17 cellular contexts compared by ENCODE assay signal in genomic region chr17:65523411-65523810, GRCh38. TPM values are rescaled to one million over a fixed set of nuclear protein-coding genes. Genes with fewer than 3 reads are reported as not detected.
DNase-seq lines count a peak whose midpoint lies in the region; ATAC-seq and TF ChIP-seq lines count a peak whose summit lies in the region.
"Had no signal": no experiment of that assay in that cellular context is flagged by ENCODE, and none has a peak within 500 bp of the region (broad histone marks: within the 10 kb centered on the region; RNA-seq: fewer than 3 reads in every experiment).

No MANE protein-coding gene starts in this region.

- H3K27me3 Mint-ChIP-seq in activated T-cell treated with anti-CD3 and anti-CD28 coated beads, Interleukin-2, amount 50 U/mL, for 72 hours (ENCODE audit: low read depth): no peaks in the 10 kb centered on the region
- peaks cover 65% of the 10 kb centered on the region for H3K27me3 Mint-ChIP-seq in T-helper 1 cell treated with Interleukin-12 subunit alpha and Interleukin-12 subunit beta and Interleukin-4 antibody, amounts not matched to agents 30 μg/mL and 1 μg/mL, for 36 hours (ENCODE audit: low read depth)
- no peaks in the 10 kb centered on the region for H3K27me3 Mint-ChIP-seq in stimulated activated naive CD8-positive, alpha-beta T cell treated with anti-CD3 and anti-CD28 coated beads, Interleukin-15, Interleukin-2, amounts not matched to agents 100 ng/mL and 50 ng/mL, for 24 hours
- H3K27me3 Mint-ChIP-seq in CD14-positive monocyte (ENCODE audit: low read depth in 3 of 3) (peaks cover 2 to 9% (median 4%) of the 10 kb centered on the region in 3 donors), endodermal cell (ENCODE audit: insufficient read depth) (no peaks in the 10 kb centered on the region), osteocyte (ENCODE audit: unreplicated experiment) (peaks cover 5% of the 10 kb centered on the region)

- H3K4me1 Mint-ChIP-seq in activated T-cell treated with anti-CD3 and anti-CD28 coated beads, Interleukin-2, amount 50 U/mL, for 72 hours (ENCODE audit: low read depth): peaks cover 37% of the 10 kb centered on the region
- H3K4me1 Mint-ChIP-seq in T-helper 1 cell treated with Interleukin-12 subunit alpha and Interleukin-12 subunit beta and Interleukin-4 antibody, amounts not matched to agents 30 μg/mL and 1 μg/mL, for 36 hours (ENCODE audit: low read depth): peaks cover 30% of the 10 kb centered on the region
- H3K4me1 Mint-ChIP-seq in stimulated activated naive CD8-positive, alpha-beta T cell treated with anti-CD3 and anti-CD28 coated beads, Interleukin-15, Interleukin-2, amounts not matched to agents 100 ng/mL and 50 ng/mL, for 24 hours (ENCODE audit: low read depth): peaks cover 24% of the 10 kb centered on the region
- H3K4me1 Mint-ChIP-seq in CD14-positive monocyte (no peaks in the 10 kb centered on the region), endodermal cell (peaks cover 30% of the 10 kb centered on the region), osteocyte (ENCODE audit: unreplicated experiment) (peaks cover 8% of the 10 kb centered on the region)

- peak overlapping the region; percentile 90 for H3K27ac Mint-ChIP-seq in activated T-cell treated with anti-CD3 and anti-CD28 coated beads, Interleukin-2, amount 50 U/mL, for 72 hours
- H3K27ac Mint-ChIP-seq in T-helper 1 cell treated with Interleukin-12 subunit alpha and Interleukin-12 subunit beta and Interleukin-4 antibody, amounts not matched to agents 30 μg/mL and 1 μg/mL, for 36 hours: peak overlapping the region; percentile 68
- no peak overlapping the region for H3K27ac Mint-ChIP-seq in stimulated activated naive CD8-positive, alpha-beta T cell treated with anti-CD3 and anti-CD28 coated beads, Interleukin-15, Interleukin-2, amounts not matched to agents 100 ng/mL and 50 ng/mL, for 24 hours
- H3K27ac Mint-ChIP-seq in CD14-positive monocyte: no peak overlapping the region
- no peak overlapping the region for H3K27ac Mint-ChIP-seq in endodermal cell
- no peak overlapping the region for H3K27ac Mint-ChIP-seq in osteocyte (ENCODE audit: unreplicated experiment)

- peak; percentile 94 to 98 for ATAC-seq in activated T-cell treated with anti-CD3 and anti-CD28 coated beads, Interleukin-2, amount 50 U/mL, for 72 hours (replicated peaks in 1 of 2)

- H3K36me3 ChIP-seq in endodermal cell (ENCODE audit: control insufficient read depth, insufficient read depth, low read length): peaks cover 10% of the 10 kb centered on the region
- H3K36me3 ChIP-seq: cardiac muscle cell, neutrophil, vagina had no signal

- no peak overlapping the region for H3K27ac ChIP-seq in endodermal cell (ENCODE audit: low read depth, low read length)
- H3K27ac ChIP-seq: cardiac muscle cell, KMS-11, neutrophil, sigmoid colon, vagina, VCaP had no signal

- no peak overlapping the region for H3K9ac ChIP-seq in endodermal cell (ENCODE audit: extremely low read depth, low read length, poor library complexity, severe bottlenecking)
- H3K9ac ChIP-seq: KMS-11 had no signal

- TF ChIP-seq CTCF in CD14-positive monocyte (IDR thresholded peaks at IDR 0.05) (no peak), endodermal cell (conservative IDR thresholded peaks at IDR 0.05) (no peak), osteocyte (IDR thresholded peaks at IDR 0.05) (no peak)

- H3K36me3 Mint-ChIP-seq in activated T-cell treated with anti-CD3 and anti-CD28 coated beads, Interleukin-2, amount 50 U/mL, for 72 hours (ENCODE audit: insufficient read depth in 2 of 2): peaks cover 0 to 4% of the 10 kb centered on the region in 2 donors
- H3K36me3 Mint-ChIP-seq in T-helper 1 cell treated with Interleukin-12 subunit alpha and Interleukin-12 subunit beta and Interleukin-4 antibody, amounts not matched to agents 30 μg/mL and 1 μg/mL, for 36 hours (ENCODE audit: low read depth): peaks cover 2% of the 10 kb centered on the region
- no peaks in the 10 kb centered on the region for H3K36me3 Mint-ChIP-seq in stimulated activated naive CD8-positive, alpha-beta T cell treated with anti-CD3 and anti-CD28 coated beads, Interleukin-15, Interleukin-2, amounts not matched to agents 100 ng/mL and 50 ng/mL, for 24 hours (ENCODE audit: low read depth)
- no peaks in the 10 kb centered on the region for H3K36me3 Mint-ChIP-seq in CD14-positive monocyte
- H3K36me3 Mint-ChIP-seq in endodermal cell (ENCODE audit: low read depth): peaks cover 10% of the 10 kb centered on the region
- H3K36me3 Mint-ChIP-seq in osteocyte (ENCODE audit: unreplicated experiment): peaks cover 2% of the 10 kb centered on the region

- H3K4me3 Mint-ChIP-seq in activated T-cell treated with anti-CD3 and anti-CD28 coated beads, Interleukin-2, amount 50 U/mL, for 72 hours: peak overlapping the region; percentile 57 to 77
- peak overlapping the region; percentile 67 for H3K4me3 Mint-ChIP-seq in T-helper 1 cell treated with Interleukin-12 subunit alpha and Interleukin-12 subunit beta and Interleukin-4 antibody, amounts not matched to agents 30 μg/mL and 1 μg/mL, for 36 hours
- peak overlapping the region; percentile 4 for H3K4me3 Mint-ChIP-seq in stimulated activated naive CD8-positive, alpha-beta T cell treated with anti-CD3 and anti-CD28 coated beads, Interleukin-15, Interleukin-2, amounts not matched to agents 100 ng/mL and 50 ng/mL, for 24 hours
- H3K4me3 Mint-ChIP-seq in CD14-positive monocyte: no peak overlapping the region
- H3K4me3 Mint-ChIP-seq in endodermal cell: no peak overlapping the region
- no peak overlapping the region for H3K4me3 Mint-ChIP-seq in osteocyte (ENCODE audit: unreplicated experiment)

- H3K9me3 ChIP-seq in endodermal cell (ENCODE audit: control insufficient read depth, low read length): no peaks in the 10 kb centered on the region
- H3K9me3 ChIP-seq: neutrophil, sigmoid colon, vagina had no signal

- H3K9me3 Mint-ChIP-seq in activated T-cell treated with anti-CD3 and anti-CD28 coated beads, Interleukin-2, amount 50 U/mL, for 72 hours: no peaks in the 10 kb centered on the region
- no peaks in the 10 kb centered on the region for H3K9me3 Mint-ChIP-seq in T-helper 1 cell treated with Interleukin-12 subunit alpha and Interleukin-12 subunit beta and Interleukin-4 antibody, amounts not matched to agents 30 μg/mL and 1 μg/mL, for 36 hours
- no peaks in the 10 kb centered on the region for H3K9me3 Mint-ChIP-seq in stimulated activated naive CD8-positive, alpha-beta T cell treated with anti-CD3 and anti-CD28 coated beads, Interleukin-15, Interleukin-2, amounts not matched to agents 100 ng/mL and 50 ng/mL, for 24 hours
- peaks cover 1 to 16% (median 3%) of the 10 kb centered on the region in 7 donors for H3K9me3 Mint-ChIP-seq in CD14-positive monocyte
- no peaks in the 10 kb centered on the region for H3K9me3 Mint-ChIP-seq in endodermal cell
- H3K9me3 Mint-ChIP-seq in osteocyte (ENCODE audit: unreplicated experiment): no peaks in the 10 kb centered on the region

- H3K4me3 ChIP-seq in endodermal cell (ENCODE audit: low read length): no peak overlapping the region
- H3K4me3 ChIP-seq: cardiac muscle cell, sigmoid colon, vagina had no signal

- no peak for DNase-seq in activated T-cell treated with anti-CD3 and anti-CD28 coated beads, Interleukin-2, amount 50 U/mL, for 72 hours
- DNase-seq in activated T-cell treated with anti-CD3 and anti-CD28 coated beads for 4 hours (no peak), CD14-positive monocyte (ENCODE audit: low spot score) (no peak), endodermal cell (no peak), osteocyte (ENCODE audit: extremely low spot score, unreplicated experiment) (no peak)
- DNase-seq in central memory CD4-positive, alpha-beta T cell: peak; percentile 82
- DNase-seq: foreskin melanocyte, NCI-H1417 treated with DMSO at 0.1 percent for 48 hours, NCI-H446 treated with DMSO at 0.1 percent for 48 hours, sigmoid colon had no signal

- peaks cover 9% of the 10 kb centered on the region for H3K4me1 ChIP-seq in endodermal cell (ENCODE audit: control insufficient read depth, insufficient read depth, low read length)
- H3K4me1 ChIP-seq: sigmoid colon, vagina had no signal

- no peaks in the 10 kb centered on the region for H3K27me3 ChIP-seq in endodermal cell (ENCODE audit: control insufficient read depth, insufficient read depth, low read length, poor library complexity, severe bottlenecking)
- H3K27me3 ChIP-seq: cardiac muscle cell, neutrophil, sigmoid colon, vagina had no signal

- no CpG with 5 or more reads among the region's 1 CpG for WGBS in endodermal cell (ENCODE audit: insufficient coverage in 1 of 2, insufficient read length in 1 of 2), 2 experiments

- intact Hi-C loops in CD14-positive monocyte (cut with micrococcal nuclease): no loop called here

RNA-seq across cellular contexts. Expression of gene AXIN2, which starts 38.0 kb away (rescaled TPM):
- 1 to 10 TPM; 5.9 to 6.9 TPM for total RNA-seq in activated T-cell treated with anti-CD3 and anti-CD28 coated beads, Interleukin-2, amount 50 U/mL, for 72 hours
- under 1 TPM in 1 of 2 donors, not detected in 1; 0.10 TPM for polyA plus RNA-seq in CD14-positive monocyte
- total RNA-seq in endodermal cell: 10 to 100 TPM; 40.1 to 53.2 TPM
- 74.8 TPM for polyA plus RNA-seq in endodermal cell (2013, experiment 1 of 2)
- polyA plus RNA-seq in endodermal cell (2013, experiment 2 of 2): 73.2 TPM
- 16.6 and 17.0 TPM in 2 replicates for total RNA-seq in osteocyte

Comparison
In these comparisons a context has a peak if more than half of its experiments do, and no peak if none do; other contexts are left out.
1. H3K27ac Mint-ChIP-seq: peak in activated T-cell treated with anti-CD3 and anti-CD28 coated beads, Interleukin-2, amount 50 U/mL, for 72 hours (single experiment) and T-helper 1 cell treated with Interleukin-12 subunit alpha and Interleukin-12 subunit beta and Interleukin-4 antibody, amounts not matched to agents 30 μg/mL and 1 μg/mL, for 36 hours (single experiment); none in stimulated activated naive CD8-positive, alpha-beta T cell treated with anti-CD3 and anti-CD28 coated beads, Interleukin-15, Interleukin-2, amounts not matched to agents 100 ng/mL and 50 ng/mL, for 24 hours (single experiment), CD14-positive monocyte (0 of 7), endodermal cell (single experiment) and osteocyte (single experiment).
2. H3K4me3 Mint-ChIP-seq: peak in activated T-cell treated with anti-CD3 and anti-CD28 coated beads, Interleukin-2, amount 50 U/mL, for 72 hours (2 of 2), T-helper 1 cell treated with Interleukin-12 subunit alpha and Interleukin-12 subunit beta and Interleukin-4 antibody, amounts not matched to agents 30 μg/mL and 1 μg/mL, for 36 hours (single experiment) and stimulated activated naive CD8-positive, alpha-beta T cell treated with anti-CD3 and anti-CD28 coated beads, Interleukin-15, Interleukin-2, amounts not matched to agents 100 ng/mL and 50 ng/mL, for 24 hours (single experiment); none in CD14-positive monocyte (0 of 2), endodermal cell (single experiment) and osteocyte (single experiment).